ENCODE assay signal across 1 cellular context in the genomic region with DNA sequence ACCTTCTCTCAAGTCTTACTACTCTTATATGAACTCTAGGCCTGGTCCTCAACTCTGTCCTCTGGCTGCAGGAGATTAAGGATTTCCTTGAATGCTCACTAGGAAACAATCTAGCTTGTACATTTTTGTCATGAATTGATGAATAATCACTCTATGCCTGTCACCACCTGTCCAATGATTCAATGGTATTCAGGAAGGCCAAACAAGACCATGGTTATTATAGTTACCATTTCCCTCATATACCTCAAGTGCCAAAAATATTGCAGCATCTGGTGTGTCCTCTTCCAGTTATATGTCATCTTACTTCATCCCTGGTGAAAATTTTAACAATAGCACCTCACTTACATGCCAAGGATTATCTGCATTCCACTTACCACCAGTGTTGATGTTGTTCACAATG.
TF ChIP-seq lines count a peak whose summit lies in the region.

No MANE protein-coding gene starts in this region.

TF ChIP-seq in GM23338, 12 proteins besides CTCF, POLR2A, EP300 and RAD21 (continued from another document):
- TF ChIP-seq, protein P1, sequence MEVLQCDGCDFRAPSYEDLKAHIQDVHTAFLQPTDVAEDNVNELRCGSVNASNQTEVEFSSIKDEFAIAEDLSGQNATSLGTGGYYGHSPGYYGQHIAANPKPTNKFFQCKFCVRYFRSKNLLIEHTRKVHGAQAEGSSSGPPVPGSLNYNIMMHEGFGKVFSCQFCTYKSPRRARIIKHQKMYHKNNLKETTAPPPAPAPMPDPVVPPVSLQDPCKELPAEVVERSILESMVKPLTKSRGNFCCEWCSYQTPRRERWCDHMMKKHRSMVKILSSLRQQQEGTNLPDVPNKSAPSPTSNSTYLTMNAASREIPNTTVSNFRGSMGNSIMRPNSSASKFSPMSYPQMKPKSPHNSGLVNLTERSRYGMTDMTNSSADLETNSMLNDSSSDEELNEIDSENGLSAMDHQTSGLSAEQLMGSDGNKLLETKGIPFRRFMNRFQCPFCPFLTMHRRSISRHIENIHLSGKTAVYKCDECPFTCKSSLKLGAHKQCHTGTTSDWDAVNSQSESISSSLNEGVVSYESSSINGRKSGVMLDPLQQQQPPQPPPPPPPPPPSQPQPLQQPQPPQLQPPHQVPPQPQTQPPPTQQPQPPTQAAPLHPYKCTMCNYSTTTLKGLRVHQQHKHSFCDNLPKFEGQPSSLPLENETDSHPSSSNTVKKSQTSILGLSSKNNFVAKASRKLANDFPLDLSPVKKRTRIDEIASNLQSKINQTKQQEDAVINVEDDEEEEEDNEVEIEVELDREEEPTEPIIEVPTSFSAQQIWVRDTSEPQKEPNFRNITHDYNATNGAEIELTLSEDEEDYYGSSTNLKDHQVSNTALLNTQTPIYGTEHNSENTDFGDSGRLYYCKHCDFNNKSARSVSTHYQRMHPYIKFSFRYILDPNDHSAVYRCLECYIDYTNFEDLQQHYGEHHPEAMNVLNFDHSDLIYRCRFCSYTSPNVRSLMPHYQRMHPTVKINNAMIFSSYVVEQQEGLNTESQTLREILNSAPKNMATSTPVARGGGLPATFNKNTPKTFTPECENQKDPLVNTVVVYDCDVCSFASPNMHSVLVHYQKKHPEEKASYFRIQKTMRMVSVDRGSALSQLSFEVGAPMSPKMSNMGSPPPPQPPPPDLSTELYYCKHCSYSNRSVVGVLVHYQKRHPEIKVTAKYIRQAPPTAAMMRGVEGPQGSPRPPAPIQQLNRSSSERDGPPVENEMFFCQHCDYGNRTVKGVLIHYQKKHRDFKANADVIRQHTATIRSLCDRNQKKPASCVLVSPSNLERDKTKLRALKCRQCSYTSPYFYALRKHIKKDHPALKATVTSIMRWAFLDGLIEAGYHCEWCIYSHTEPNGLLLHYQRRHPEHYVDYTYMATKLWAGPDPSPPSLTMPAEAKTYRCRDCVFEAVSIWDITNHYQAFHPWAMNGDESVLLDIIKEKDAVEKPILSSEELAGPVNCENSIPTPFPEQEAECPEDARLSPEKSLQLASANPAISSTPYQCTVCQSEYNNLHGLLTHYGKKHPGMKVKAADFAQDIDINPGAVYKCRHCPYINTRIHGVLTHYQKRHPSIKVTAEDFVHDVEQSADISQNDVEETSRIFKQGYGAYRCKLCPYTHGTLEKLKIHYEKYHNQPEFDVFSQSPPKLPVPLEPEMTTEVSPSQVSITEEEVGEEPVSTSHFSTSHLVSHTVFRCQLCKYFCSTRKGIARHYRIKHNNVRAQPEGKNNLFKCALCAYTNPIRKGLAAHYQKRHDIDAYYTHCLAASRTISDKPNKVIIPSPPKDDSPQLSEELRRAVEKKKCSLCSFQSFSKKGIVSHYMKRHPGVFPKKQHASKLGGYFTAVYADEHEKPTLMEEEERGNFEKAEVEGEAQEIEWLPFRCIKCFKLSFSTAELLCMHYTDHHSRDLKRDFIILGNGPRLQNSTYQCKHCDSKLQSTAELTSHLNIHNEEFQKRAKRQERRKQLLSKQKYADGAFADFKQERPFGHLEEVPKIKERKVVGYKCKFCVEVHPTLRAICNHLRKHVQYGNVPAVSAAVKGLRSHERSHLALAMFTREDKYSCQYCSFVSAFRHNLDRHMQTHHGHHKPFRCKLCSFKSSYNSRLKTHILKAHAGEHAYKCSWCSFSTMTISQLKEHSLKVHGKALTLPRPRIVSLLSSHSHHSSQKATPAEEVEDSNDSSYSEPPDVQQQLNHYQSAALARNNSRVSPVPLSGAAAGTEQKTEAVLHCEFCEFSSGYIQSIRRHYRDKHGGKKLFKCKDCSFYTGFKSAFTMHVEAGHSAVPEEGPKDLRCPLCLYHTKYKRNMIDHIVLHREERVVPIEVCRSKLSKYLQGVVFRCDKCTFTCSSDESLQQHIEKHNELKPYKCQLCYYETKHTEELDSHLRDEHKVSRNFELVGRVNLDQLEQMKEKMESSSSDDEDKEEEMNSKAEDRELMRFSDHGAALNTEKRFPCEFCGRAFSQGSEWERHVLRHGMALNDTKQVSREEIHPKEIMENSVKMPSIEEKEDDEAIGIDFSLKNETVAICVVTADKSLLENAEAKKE (CRISPR knock-in tag; IDR thresholded peaks at IDR 0.05): no peak
- TF ChIP-seq EZH2phosphoT487 (IDR thresholded peaks at IDR 0.05; ENCODE audit: unreplicated experiment) (no peak), REST (IDR thresholded peaks at IDR 0.05; ENCODE audit: unreplicated experiment) (no peak), ZNF114 (CRISPR knock-in tag; IDR thresholded peaks at IDR 0.05) (no peak)
TF ChIP-seq in GM23338: peak in this region for 0.
